In genomic region chr5:10441083-10441991, GRCh38 we compare ENCODE assay signal across 8 cellular contexts. TPM values are rescaled to one million over a fixed set of nuclear protein-coding genes. Genes with fewer than 3 reads are reported as not detected.
DNase-seq lines count a peak whose midpoint lies in the region; ATAC-seq and TF ChIP-seq lines count a peak whose summit lies in the region.

TSS of gene ROPN1L (plus strand) at chr5:10441879. CDS start at chr5:10442168, 289 bp downstream.

- no peak for TF ChIP-seq CTCF in AG04450 (IDR thresholded peaks at IDR 0.05; ENCODE audit: low read depth, low read length)

- ATAC-seq in GM18907 (IDR thresholded peaks at IDR 0.05; ENCODE audit: unreplicated experiment) (peak; percentile 99), HG03108 (IDR thresholded peaks at IDR 0.05; ENCODE audit: unreplicated experiment) (peak; percentile 99)

- H3K27ac ChIP-seq in AG04450 (ENCODE audit: low read depth, low read length), result peak within 1 kb of the TSS; percentile 66
- peak within 1 kb of the TSS; percentile 56 for H3K27ac ChIP-seq in caudate nucleus (ENCODE audit: low read depth, low read length)

- peak; percentile 56 for DNase-seq in AG04450 (ENCODE audit: low read depth, low spot score)
- peak; percentile 94 for DNase-seq in NCI-H2227 (lab: John Stamatoyannopoulos, UW; ENCODE audit: unreplicated experiment)
- peak; percentile 47 to 61 (median 57) for DNase-seq in activated CD4-positive, CD25-positive, alpha-beta regulatory T cell (lab: John Stamatoyannopoulos, UW)
- peak in 60 of 61 donors; percentile 8 to 92 (median 80) for DNase-seq in caudate nucleus (lab: John Stamatoyannopoulos, UW)
- DNase-seq in iris pigment epithelial cell (ENCODE audit: low read depth), result peak; percentile 87
- peak; percentile 51 to 71 for DNase-seq in stimulated activated CD4-positive, alpha-beta T cell treated with anti-CD3 and anti-CD28 coated beads, Interleukin-12 subunit alpha, Interleukin-12 subunit beta, amount 100 ng/mL, for 24 hours (ENCODE audit: low read depth in 2 of 2)

- H3K27me3 ChIP-seq in AG04450 (ENCODE audit: control insufficient read depth, insufficient read depth, low read length), result no peaks in the 10 kb centered on the region

- POLR2A ChIA-PET in AG04450 (lab: Yijun Ruan, JAX), result interaction anchor here (0.8 kb wide), 1 partner anchor 44 kb away, joined by 3 read pairs; no protein-coding TSS in a partner anchor

- no peaks in the 10 kb centered on the region; the same call in 1 of the 2 replicates for H3K9me3 ChIP-seq in AG04450 (ENCODE audit: control insufficient read depth, insufficient read depth, low read length)

- CTCF ChIA-PET in AG04450 (lab: Charles Lee), result interaction anchor here (1.7 to 2.2 kb wide), 2 partner anchors 11 to 158 kb away, joined by 13 to 16 read pairs; no protein-coding TSS in a partner anchor

- peak within 1 kb of the TSS; percentile 73 for H3K4me3 ChIP-seq in AG04450 (ENCODE audit: low read depth, low read length)

RNA-seq across cellular contexts. Expression of gene ROPN1L, which starts in this region (rescaled TPM):
- polyA plus RNA-seq in AG04450 (2011; rRNA removed), result 0.24 and 0.29 TPM in 2 replicates
- polyA minus RNA-seq in AG04450 (2011; rRNA and poly(A)+ RNA removed), result 0.28 and 0.39 TPM in 2 replicates

Comparison
In these comparisons a context has a peak if more than half of its experiments do, and no peak if none do; other contexts are left out.
1. Peak in every context shown above with its lines: DNase-seq, ATAC-seq, H3K4me3 ChIP-seq and H3K27ac ChIP-seq.
2. Peak in DNase-seq, H3K4me3 ChIP-seq and H3K27ac ChIP-seq in AG04450; RNA of the gene not detected or under 1 TPM.